In the genomic region with DNA sequence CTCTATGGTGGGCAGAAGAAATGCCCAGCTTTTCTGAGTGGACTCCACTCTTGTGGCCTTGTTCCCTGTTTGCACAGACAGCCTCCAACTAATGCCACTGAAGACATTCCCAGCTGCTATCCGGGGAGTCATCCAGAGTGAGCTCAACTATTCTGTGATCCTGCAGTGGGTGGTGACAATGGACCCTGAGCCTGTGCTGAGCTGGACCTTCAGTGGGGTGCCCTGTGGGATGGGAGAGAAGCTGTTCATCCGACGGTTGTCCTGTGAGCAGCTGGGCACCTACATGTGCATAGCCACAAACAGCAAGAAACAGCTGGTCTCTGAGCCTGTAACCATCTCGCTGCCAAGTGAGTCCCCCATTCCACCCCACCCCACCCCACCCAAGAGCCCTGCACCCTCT, we compare ENCODE assay signal across 29 cellular contexts. TPM values are rescaled to one million over a fixed set of nuclear protein-coding genes. Genes with fewer than 3 reads are reported as not detected.
"Had no signal": no experiment of that assay in that cellular context is flagged by ENCODE, and none has a peak within 500 bp of the region (broad histone marks: within the 10 kb centered on the region; RNA-seq: fewer than 3 reads in every experiment).

No MANE protein-coding gene starts in this region.

- H3K27ac ChIP-seq: ascending aorta, body of pancreas, KMS-11, WERI-Rb-1 had no signal

- H3K4me2 ChIP-seq: KMS-11 had no signal

- H3K9ac ChIP-seq: KMS-11 had no signal

- H3K27me3 ChIP-seq: ascending aorta, body of pancreas, MG63 had no signal

- ATAC-seq: activated CD4-positive, alpha-beta T cell treated with anti-CD3 and anti-CD28 coated beads for 36 hours; Panc1; T-cell had no signal

- H3K4me3 ChIP-seq: ascending aorta, body of pancreas, MG63 had no signal

- DNase-seq: activated CD4-positive, alpha-beta memory T cell treated with anti-CD3 and anti-CD28 coated beads, Interleukin-2, amount 10 ng/mL, durations not matched to agents 7 days and 5 days; activated CD4-positive, alpha-beta T cell treated with anti-CD3 and anti-CD28 coated beads for 36 hours; activated CD4-positive, alpha-beta T cell treated with anti-CD3 and anti-CD28 coated beads, Interleukin-2, amount 50 U/mL, for 1 hour; activated naive CD4-positive, alpha-beta T cell; amniotic stem cell; central memory CD4-positive, alpha-beta T cell; MG63; NCI-H1092 treated with DMSO at 0.1 percent for 48 hours; NCI-H1417 treated with DMSO at 0.1 percent for 48 hours; NCI-H1694; NCI-H2029; NCI-H2107; NCI-H510A treated with DMSO at 0.1 percent for 48 hours; NCI-H69; NK-92 treated with Interleukin-12 subunit alpha and Interleukin-12 subunit beta, amount 100 ng/mL, for 24 hours; RPMI8226; T-cell; T-helper 2 cell; T1000; WERI-Rb-1 had no signal

- H3K9me3 ChIP-seq: ascending aorta, body of pancreas had no signal

- H3K36me3 ChIP-seq: ascending aorta, WERI-Rb-1 had no signal

- FAIRE-seq: TTC549 had no signal

RNA-seq across cellular contexts. Expression of a gene that starts 10.3 kb away (rescaled TPM):
- total RNA-seq: activated CD4-positive, alpha-beta memory T cell treated with anti-CD3 and anti-CD28 coated beads, Interleukin-2, amount 10 ng/mL, durations not matched to agents 7 days and 5 days; activated CD4-positive, alpha-beta T cell treated with anti-CD3 and anti-CD28 coated beads for 36 hours; activated CD8-positive, alpha-beta memory T cell treated with anti-CD3 and anti-CD28 coated beads for 36 hours; ascending aorta; bronchial epithelial cell; Right ventricle myocardium inferior; SK-MEL-5; T-cell had no signal
